ENCODE assay signal across 1 cellular context in genomic region chr19:45391871-45392665, GRCh38.
A peak's percentile ranks its signal among the peaks of the same experiment; 100 is the strongest.
TF ChIP-seq lines count a peak whose summit lies in the region.

No MANE protein-coding gene starts in this region.

TF ChIP-seq in GM12878, 131 proteins besides CTCF, POLR2A, EP300 and RAD21:
- TF ChIP-seq JUNB (IDR thresholded peaks at IDR 0.05) (no peak), SMARCA5 (IDR thresholded peaks at IDR 0.05) (0 out of 2 replicates have a peak, but pooled peaks have one; percentile 25)
TF ChIP-seq in GM12878: peak in this region for 1.
